Comparison of ENCODE assay signal across 14 cellular contexts in the genomic region with DNA sequence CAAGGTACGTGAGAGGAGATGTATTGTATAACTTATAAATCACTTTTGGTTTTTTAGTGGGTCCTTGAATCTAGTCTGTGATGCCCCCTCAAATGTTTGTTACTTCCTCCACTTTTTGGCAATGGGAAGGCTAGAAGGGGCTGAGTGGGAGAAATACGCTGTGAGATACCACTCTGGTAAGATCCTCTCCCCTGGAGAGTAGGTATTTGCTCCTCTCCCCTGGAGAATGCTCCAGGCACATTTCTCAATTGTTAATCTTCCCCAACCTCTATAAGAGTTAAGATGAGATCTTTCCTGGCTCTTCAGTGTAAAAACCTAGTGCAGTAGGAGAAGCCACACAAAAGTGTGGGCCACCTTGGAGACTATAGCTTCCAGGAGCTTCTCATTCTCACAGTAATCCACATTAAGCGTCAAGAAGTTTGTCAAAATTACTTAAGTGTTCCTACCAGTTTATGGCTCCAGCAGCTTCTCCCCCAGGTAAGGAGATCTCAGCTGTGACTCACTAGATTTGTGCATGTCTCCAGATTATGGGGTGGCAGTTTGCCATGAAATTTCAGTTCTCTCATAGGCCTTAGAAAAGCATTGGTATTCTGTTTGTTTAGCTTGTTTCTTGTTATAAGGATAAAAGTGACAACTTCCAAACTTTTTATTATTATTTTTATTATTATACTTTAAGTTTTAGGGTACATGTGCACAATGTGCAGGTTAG.
"Had no signal": no experiment of that assay in that cellular context is flagged by ENCODE, and none has a peak within 500 bp of the region (broad histone marks: within the 10 kb centered on the region; RNA-seq: fewer than 3 reads in every experiment).

No MANE protein-coding gene starts in this region.

- H3K4me3 ChIP-seq: gastroesophageal sphincter, heart right ventricle, mucosa of descending colon had no signal

- H3K27ac ChIP-seq: gastroesophageal sphincter, heart right ventricle, parathyroid adenoma, VCaP had no signal

- DNase-seq: activated CD4-positive, alpha-beta T cell treated with anti-CD3 and anti-CD28 coated beads, Interleukin-2, amount 50 U/mL, for 48 hours; activated naive CD4-positive, alpha-beta T cell treated with anti-CD3 and anti-CD28 coated beads, Interleukin-2, amount 50 U/mL, for 16 hours; activated T-cell treated with anti-CD3 and anti-CD28 coated beads, Interleukin-2, amount 50 U/mL, for 1 hour; effector CD8-positive, alpha-beta T cell; heart right ventricle; mucosa of descending colon; naive thymus-derived CD8-positive, alpha-beta T cell; T-cell; T-helper 9 cell had no signal

- H3K27me3 ChIP-seq: gastroesophageal sphincter, heart right ventricle had no signal

- ATAC-seq: gastroesophageal sphincter; heart right ventricle; left lobe of liver; mucosa of descending colon; naive thymus-derived CD8-positive, alpha-beta T cell; stimulated activated effector memory CD8-positive, alpha-beta T cell treated with anti-CD3 and anti-CD28 coated beads, Interleukin-12 subunit alpha, Interleukin-12 subunit beta, amount 100 ng/mL, for 72 hours; T-cell had no signal

- H3K4me1 ChIP-seq: gastroesophageal sphincter, heart right ventricle, parathyroid adenoma had no signal
